35 cellular contexts compared by ENCODE assay signal in genomic region chr5:71978216-71978615, GRCh38.
"Had no signal": no experiment of that assay in that cellular context is flagged by ENCODE, and none has a peak within 500 bp of the region (broad histone marks: within the 10 kb centered on the region; RNA-seq: fewer than 3 reads in every experiment).

No MANE protein-coding gene starts in this region.

- H3K4me3 Mint-ChIP-seq: activated CD4-positive, alpha-beta memory T cell treated with anti-CD3 and anti-CD28 coated beads, Interleukin-2, amount 10 ng/mL, durations not matched to agents 7 days and 5 days; activated CD4-positive, alpha-beta T cell treated with anti-CD3 and anti-CD28 coated beads for 36 hours; activated CD4-positive, alpha-beta T cell treated with anti-CD3 and anti-CD28 coated beads, Interleukin-2, amount 10 ng/mL, durations not matched to agents 7 days and 5 days; activated CD8-positive, alpha-beta memory T cell treated with anti-CD3 and anti-CD28 coated beads, Interleukin-2, amount 10 ng/mL, durations not matched to agents 7 days and 5 days; activated CD8-positive, alpha-beta T cell treated with anti-CD3 and anti-CD28 coated beads, Interleukin-2, amount 10 ng/mL, durations not matched to agents 7 days and 5 days; activated naive CD4-positive, alpha-beta T cell treated with anti-CD3 and anti-CD28 coated beads, Interleukin-2, amount 10 ng/mL, durations not matched to agents 7 days and 5 days; activated naive CD4-positive, alpha-beta T cell treated with anti-CD3 and anti-CD28 coated beads, Interleukin-2, amount 50 U/mL, for 24 hours; activated naive CD8-positive, alpha-beta T cell; activated naive CD8-positive, alpha-beta T cell treated with anti-CD3 and anti-CD28 coated beads, Interleukin-2, amount 10 ng/mL, durations not matched to agents 7 days and 5 days; activated naive CD8-positive, alpha-beta T cell treated with anti-CD3 and anti-CD28 coated beads, Interleukin-2, amount 50 U/mL, for 24 hours; activated T-cell treated with anti-CD3 and anti-CD28 coated beads, Interleukin-2, amount 50 U/mL, for 24 hours; brain; central memory CD8-positive, alpha-beta T cell; T-helper 1 cell treated with Interleukin-12 subunit alpha and Interleukin-12 subunit beta and Interleukin-4 antibody, amounts not matched to agents 30 μg/mL and 1 μg/mL, for 36 hours; T-helper 2 cell treated with Interferon-gamma antibody and Interleukin-4, amounts not matched to agents 5 μg/mL and 100 μg/mL, for 36 hours; WTC11 had no signal

- H3K27ac Mint-ChIP-seq: activated CD4-positive, alpha-beta memory T cell treated with anti-CD3 and anti-CD28 coated beads, Interleukin-2, amount 10 ng/mL, durations not matched to agents 7 days and 5 days; activated CD4-positive, alpha-beta T cell treated with anti-CD3 and anti-CD28 coated beads for 36 hours; activated CD4-positive, alpha-beta T cell treated with anti-CD3 and anti-CD28 coated beads, Interleukin-2, amount 10 ng/mL, durations not matched to agents 7 days and 5 days; activated CD8-positive, alpha-beta memory T cell treated with anti-CD3 and anti-CD28 coated beads, Interleukin-2, amount 10 ng/mL, durations not matched to agents 7 days and 5 days; activated CD8-positive, alpha-beta T cell treated with anti-CD3 and anti-CD28 coated beads, Interleukin-2, amount 10 ng/mL, durations not matched to agents 7 days and 5 days; activated naive CD4-positive, alpha-beta T cell treated with anti-CD3 and anti-CD28 coated beads, Interleukin-2, amount 10 ng/mL, durations not matched to agents 7 days and 5 days; activated naive CD8-positive, alpha-beta T cell; activated naive CD8-positive, alpha-beta T cell treated with anti-CD3 and anti-CD28 coated beads, Interleukin-2, amount 10 ng/mL, durations not matched to agents 7 days and 5 days; activated naive CD8-positive, alpha-beta T cell treated with anti-CD3 and anti-CD28 coated beads, Interleukin-2, amount 50 U/mL, for 24 hours; activated T-cell treated with anti-CD3 and anti-CD28 coated beads, Interleukin-2, amount 50 U/mL, for 24 hours; activated T-helper 2 cell treated with anti-CD3 and anti-CD28 coated beads, Interferon-gamma antibody, Interleukin-2, Interleukin-4, amounts not matched to agents 10 μg/mL and 5 μg/mL and 100 μg/mL, durations not matched to agents 14 hours and 24 hours and 36 hours; T-helper 1 cell treated with Interleukin-12 subunit alpha and Interleukin-12 subunit beta and Interleukin-4 antibody, amounts not matched to agents 30 μg/mL and 1 μg/mL, for 36 hours; T-helper 2 cell treated with Interferon-gamma antibody and Interleukin-4, amounts not matched to agents 5 μg/mL and 100 μg/mL, for 36 hours; WTC11 had no signal

- H3K4me1 Mint-ChIP-seq: activated CD4-positive, alpha-beta memory T cell treated with anti-CD3 and anti-CD28 coated beads, Interleukin-2, amount 10 ng/mL, durations not matched to agents 7 days and 5 days; activated CD4-positive, alpha-beta T cell treated with anti-CD3 and anti-CD28 coated beads for 36 hours; activated CD4-positive, alpha-beta T cell treated with anti-CD3 and anti-CD28 coated beads, Interleukin-2, amount 10 ng/mL, durations not matched to agents 7 days and 5 days; activated CD8-positive, alpha-beta memory T cell treated with anti-CD3 and anti-CD28 coated beads, Interleukin-2, amount 10 ng/mL, durations not matched to agents 7 days and 5 days; activated naive CD4-positive, alpha-beta T cell treated with anti-CD3 and anti-CD28 coated beads, Interleukin-2, amount 10 ng/mL, durations not matched to agents 7 days and 5 days; activated naive CD4-positive, alpha-beta T cell treated with anti-CD3 and anti-CD28 coated beads, Interleukin-2, amount 50 U/mL, for 24 hours; activated naive CD8-positive, alpha-beta T cell treated with anti-CD3 and anti-CD28 coated beads, Interleukin-2, amount 10 ng/mL, durations not matched to agents 7 days and 5 days; activated naive CD8-positive, alpha-beta T cell treated with anti-CD3 and anti-CD28 coated beads, Interleukin-2, amount 50 U/mL, for 24 hours; central memory CD8-positive, alpha-beta T cell; WTC11 had no signal

- H3K27ac ChIP-seq: ascending aorta, cardiac muscle cell, WERI-Rb-1 had no signal

- H3K27me3 ChIP-seq: ascending aorta, cardiac muscle cell had no signal

- H3K27me3 Mint-ChIP-seq: activated naive CD4-positive, alpha-beta T cell treated with anti-CD3 and anti-CD28 coated beads, Interleukin-2, amount 10 ng/mL, durations not matched to agents 7 days and 5 days; activated naive CD4-positive, alpha-beta T cell treated with anti-CD3 and anti-CD28 coated beads, Interleukin-2, amount 50 U/mL, for 24 hours had no signal

- DNase-seq: activated CD4-positive, alpha-beta memory T cell treated with anti-CD3 and anti-CD28 coated beads, Interleukin-2, amount 10 ng/mL, durations not matched to agents 7 days and 5 days; activated CD4-positive, alpha-beta T cell treated with anti-CD3 and anti-CD28 coated beads for 1 hour; activated CD4-positive, alpha-beta T cell treated with anti-CD3 and anti-CD28 coated beads for 36 hours; activated CD4-positive, alpha-beta T cell treated with anti-CD3 and anti-CD28 coated beads for 48 hours; activated CD4-positive, alpha-beta T cell treated with anti-CD3 and anti-CD28 coated beads, Interleukin-2, amount 10 ng/mL, durations not matched to agents 7 days and 5 days; activated CD4-positive, alpha-beta T cell treated with anti-CD3 and anti-CD28 coated beads, Interleukin-2, amount 50 U/mL, for 48 hours; activated CD4-positive, CD25-positive, alpha-beta regulatory T cell; activated CD8-positive, alpha-beta memory T cell treated with anti-CD3 and anti-CD28 coated beads for 24 hours; activated CD8-positive, alpha-beta memory T cell treated with anti-CD3 and anti-CD28 coated beads, Interleukin-2, amount 10 ng/mL, durations not matched to agents 7 days and 5 days; activated CD8-positive, alpha-beta memory T cell treated with anti-CD3 and anti-CD28 coated beads, Interleukin-2, amount 50 U/mL, for 48 hours; activated CD8-positive, alpha-beta T cell treated with anti-CD3 and anti-CD28 coated beads, Interleukin-2, amount 10 ng/mL, durations not matched to agents 7 days and 5 days; activated effector memory CD4-positive, alpha-beta T cell treated with Interleukin-2 at 50 U/mL for 16 hours; activated gamma-delta T cell; activated naive CD4-positive, alpha-beta T cell treated with anti-CD3 and anti-CD28 coated beads, Interleukin-2, amount 10 ng/mL, durations not matched to agents 7 days and 5 days; activated naive CD4-positive, alpha-beta T cell treated with Interleukin-2 at 50 U/mL for 16 hours; activated naive CD8-positive, alpha-beta T cell treated with anti-CD3 and anti-CD28 coated beads, Interleukin-2, amount 10 ng/mL, durations not matched to agents 7 days and 5 days; activated naive CD8-positive, alpha-beta T cell treated with anti-CD3 and anti-CD28 coated beads, Interleukin-2, amount 50 U/mL, for 24 hours; activated T-cell treated with anti-CD3 and anti-CD28 coated beads, Interleukin-2, amount 50 U/mL, for 24 hours; activated T-cell treated with anti-CD3 and anti-CD28 coated beads, Interleukin-2, amount 50 U/mL, for 48 hours; anterior cingulate cortex; T-helper 1 cell; T-helper 2 cell; T-helper 9 cell; WERI-Rb-1 had no signal

- H3K36me3 Mint-ChIP-seq: activated CD8-positive, alpha-beta memory T cell treated with anti-CD3 and anti-CD28 coated beads, Interleukin-2, amount 10 ng/mL, durations not matched to agents 7 days and 5 days; activated naive CD4-positive, alpha-beta T cell treated with anti-CD3 and anti-CD28 coated beads, Interleukin-2, amount 10 ng/mL, durations not matched to agents 7 days and 5 days; activated naive CD4-positive, alpha-beta T cell treated with anti-CD3 and anti-CD28 coated beads, Interleukin-2, amount 50 U/mL, for 24 hours; activated naive CD8-positive, alpha-beta T cell; activated naive CD8-positive, alpha-beta T cell treated with anti-CD3 and anti-CD28 coated beads, Interleukin-2, amount 10 ng/mL, durations not matched to agents 7 days and 5 days; brain had no signal

- ATAC-seq: activated CD4-positive, alpha-beta T cell treated with anti-CD3 and anti-CD28 coated beads for 36 hours; activated CD4-positive, CD25-positive, alpha-beta regulatory T cell treated with anti-CD3 and anti-CD28 coated beads, Interleukin-2, amount 50 U/mL, for 24 hours; activated CD8-positive, alpha-beta memory T cell treated with anti-CD3 and anti-CD28 coated beads, Interleukin-2, amount 10 ng/mL, durations not matched to agents 7 days and 5 days; activated CD8-positive, alpha-beta T cell treated with anti-CD3 and anti-CD28 coated beads, Interleukin-2, amount 10 ng/mL, durations not matched to agents 7 days and 5 days; activated naive CD8-positive, alpha-beta T cell treated with anti-CD3 and anti-CD28 coated beads, Interleukin-2, amount 50 U/mL, for 24 hours; WTC11 had no signal

- H3K9me3 Mint-ChIP-seq: activated CD4-positive, alpha-beta memory T cell treated with anti-CD3 and anti-CD28 coated beads, Interleukin-2, amount 10 ng/mL, durations not matched to agents 7 days and 5 days; activated naive CD4-positive, alpha-beta T cell treated with anti-CD3 and anti-CD28 coated beads, Interleukin-2, amount 10 ng/mL, durations not matched to agents 7 days and 5 days; activated T-helper 2 cell treated with anti-CD3 and anti-CD28 coated beads, Interferon-gamma antibody, Interleukin-2, Interleukin-4, amounts not matched to agents 10 μg/mL and 5 μg/mL and 100 μg/mL, durations not matched to agents 14 hours and 24 hours and 36 hours; T-helper 2 cell treated with Interferon-gamma antibody and Interleukin-4, amounts not matched to agents 5 μg/mL and 100 μg/mL, for 36 hours had no signal

- H3K36me3 ChIP-seq: ascending aorta, cardiac muscle cell, WERI-Rb-1 had no signal

- H3K4me3 ChIP-seq: ascending aorta, cardiac muscle cell had no signal
